In genomic region chr21:7933923-7934322, GRCh38 we compare ENCODE assay signal across 29 cellular contexts.
"Had no signal": no experiment of that assay in that cellular context is flagged by ENCODE, and none has a peak within 500 bp of the region (broad histone marks: within the 10 kb centered on the region; RNA-seq: fewer than 3 reads in every experiment).

No MANE protein-coding gene starts in this region.

- H3K4me3 ChIP-seq: neural progenitor cell, ovary, psoas muscle, skin epidermis, smooth muscle cell, spleen, stomach, thoracic aorta, thyroid gland, tibial nerve, upper lobe of left lung, vagina had no signal

- FAIRE-seq: urothelium cell line had no signal

- H3K4me1 ChIP-seq: neural progenitor cell, parathyroid adenoma, psoas muscle, spleen, stomach, thyroid gland, tibial nerve, upper lobe of left lung, vagina had no signal

- H3K36me3 ChIP-seq: neural progenitor cell, ovary, spleen, stomach, thoracic aorta, thyroid gland, tibial nerve, upper lobe of left lung, vagina had no signal

- H3K27ac Mint-ChIP-seq: natural killer cell; nephron; neural progenitor cell; progenitor cell of endocrine pancreas; stimulated activated effector memory CD8-positive, alpha-beta T cell treated with anti-CD3 and anti-CD28 coated beads, Interleukin-12 subunit alpha, Interleukin-12 subunit beta, amount 100 ng/mL, for 72 hours; stimulated activated naive B cell treated with anti-CD40 and anti-IgM and Interleukin-4, amounts not matched to agents 10 μg/mL and 1 μg/mL and 100 μg/mL, for 72 hours; stimulated activated naive CD8-positive, alpha-beta T cell treated with anti-CD3 and anti-CD28 coated beads, Interleukin-15, Interleukin-2, amounts not matched to agents 100 ng/mL and 50 ng/mL, for 24 hours had no signal

- H3K9me3 Mint-ChIP-seq: nephron; stimulated activated naive CD8-positive, alpha-beta T cell treated with anti-CD3 and anti-CD28 coated beads, Interleukin-15, Interleukin-2, amounts not matched to agents 100 ng/mL and 50 ng/mL, for 24 hours had no signal

- H3K9ac ChIP-seq: neural progenitor cell, parathyroid adenoma had no signal

- H3K36me3 Mint-ChIP-seq: natural killer cell; stimulated activated effector memory CD8-positive, alpha-beta T cell treated with anti-CD3 and anti-CD28 coated beads, Interleukin-12 subunit alpha, Interleukin-12 subunit beta, amount 100 ng/mL, for 72 hours had no signal

- H3K27ac ChIP-seq: neural progenitor cell, ovary, parathyroid adenoma, psoas muscle, skin epidermis, spleen, stomach, thoracic aorta, thyroid gland, tibial nerve, upper lobe of left lung, vagina had no signal

- H3K27me3 ChIP-seq: neural progenitor cell, ovary, spleen, stomach, thyroid gland, tibial nerve, upper lobe of left lung, vagina had no signal

- H2AFZ ChIP-seq: neural progenitor cell, parathyroid adenoma had no signal

- H3K4me1 Mint-ChIP-seq: natural killer cell; nephron; neural progenitor cell; stimulated activated effector memory CD8-positive, alpha-beta T cell treated with anti-CD3 and anti-CD28 coated beads, Interleukin-12 subunit alpha, Interleukin-12 subunit beta, amount 100 ng/mL, for 72 hours; stimulated activated naive B cell treated with anti-CD40 and anti-IgM and Interleukin-4, amounts not matched to agents 10 μg/mL and 1 μg/mL and 100 μg/mL, for 72 hours had no signal

- H3K4me2 ChIP-seq: neural progenitor cell, smooth muscle cell had no signal

- DNase-seq: natural killer cell; occipital lobe; ovary; posterior cingulate gyrus; psoas muscle; right cardiac atrium; spleen; stimulated activated CD4-positive, alpha-beta T cell treated with anti-CD3 and anti-CD28 coated beads, Interleukin-12 subunit alpha, Interleukin-12 subunit beta, amount 100 ng/mL, for 4 hours; stimulated activated CD4-positive, alpha-beta T cell treated with anti-CD3 and anti-CD28 coated beads, Interleukin-1b, Interleukin-23, amount 100 ng/mL, for 48 hours; stimulated activated CD4-positive, alpha-beta T cell treated with anti-CD3 and anti-CD28 coated beads, Interleukin-4, amount 100 ng/mL, for 1 hour; stimulated activated naive B cell treated with anti-CD40 and anti-IgM and Interleukin-4, amounts not matched to agents 10 μg/mL and 1 μg/mL and 100 μg/mL, for 72 hours; stimulated activated naive CD4-positive, alpha-beta T cell treated with Interleukin-2 at 50 U/mL for 16 hours; stomach; thyroid gland; trophoblast cell; upper lobe of left lung had no signal

- H3K4me3 Mint-ChIP-seq: natural killer cell; nephron; neural progenitor cell; stimulated activated effector memory CD8-positive, alpha-beta T cell treated with anti-CD3 and anti-CD28 coated beads, Interleukin-12 subunit alpha, Interleukin-12 subunit beta, amount 100 ng/mL, for 72 hours; stimulated activated naive B cell treated with anti-CD40 and anti-IgM and Interleukin-4, amounts not matched to agents 10 μg/mL and 1 μg/mL and 100 μg/mL, for 72 hours; stimulated activated naive CD8-positive, alpha-beta T cell treated with anti-CD3 and anti-CD28 coated beads, Interleukin-15, Interleukin-2, amounts not matched to agents 100 ng/mL and 50 ng/mL, for 24 hours had no signal

- ATAC-seq: natural killer cell; psoas muscle; right cardiac atrium; sciatic nerve; stimulated activated effector memory CD8-positive, alpha-beta T cell treated with anti-CD3 and anti-CD28 coated beads, Interleukin-12 subunit alpha, Interleukin-12 subunit beta, amount 100 ng/mL, for 72 hours; stimulated activated naive B cell treated with anti-CD40 and anti-IgM and Interleukin-4, amounts not matched to agents 10 μg/mL and 1 μg/mL and 100 μg/mL, for 72 hours had no signal

- H3K27me3 Mint-ChIP-seq: progenitor cell of endocrine pancreas; stimulated activated naive B cell treated with anti-CD40 and anti-IgM and Interleukin-4, amounts not matched to agents 10 μg/mL and 1 μg/mL and 100 μg/mL, for 72 hours; stimulated activated naive CD8-positive, alpha-beta T cell treated with anti-CD3 and anti-CD28 coated beads, Interleukin-15, Interleukin-2, amounts not matched to agents 100 ng/mL and 50 ng/mL, for 24 hours had no signal

- H3K79me2 ChIP-seq: parathyroid adenoma had no signal
